ENCODE assay signal across 30 cellular contexts in the genomic region with DNA sequence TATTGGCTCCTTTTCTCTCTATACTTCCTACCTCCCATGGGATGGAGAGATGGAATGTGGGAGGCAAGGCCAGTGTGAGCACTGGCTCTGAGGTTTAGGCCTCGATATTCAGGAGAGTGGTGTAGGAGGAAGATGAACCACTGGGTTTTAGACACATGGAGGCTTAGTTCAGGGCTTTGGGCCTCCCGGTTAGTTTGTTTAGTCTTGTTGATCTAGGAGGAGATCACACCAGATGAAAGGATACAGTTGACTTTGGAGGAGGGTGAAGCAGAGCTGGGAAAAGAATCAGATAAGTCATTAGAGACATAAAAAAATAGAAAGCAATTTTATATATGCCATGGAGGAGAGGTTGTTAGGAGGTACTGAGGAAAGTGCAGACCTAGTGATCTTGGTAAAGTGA.
"Had no signal": no experiment of that assay in that cellular context is flagged by ENCODE, and none has a peak within 500 bp of the region (broad histone marks: within the 10 kb centered on the region; RNA-seq: fewer than 3 reads in every experiment).

No MANE protein-coding gene starts in this region.

- H3K27ac Mint-ChIP-seq: activated CD4-positive, alpha-beta memory T cell treated with anti-CD3 and anti-CD28 coated beads for 36 hours; activated CD4-positive, alpha-beta T cell treated with anti-CD3 and anti-CD28 coated beads, Interleukin-2, amount 10 ng/mL, durations not matched to agents 24 days and 14 days; activated T-helper 1 cell treated with anti-CD3 and anti-CD28 coated beads, Interleukin-12 subunit alpha, Interleukin-12 subunit beta, Interleukin-2, Interleukin-4 antibody, amounts not matched to agents 30 ng/mL and 10 ng/mL and 1 ng/mL, durations not matched to agents 14 hours and 24 hours and 36 hours; effector memory CD8-positive, alpha-beta T cell; mesothelial cell of epicardium; nephron progenitor cell; progenitor cell of endocrine pancreas; stimulated activated naive CD8-positive, alpha-beta T cell treated with anti-CD3 and anti-CD28 coated beads, Interleukin-15, amount 100 ng/mL, for 72 hours had no signal

- ATAC-seq: activated naive CD4-positive, alpha-beta T cell treated with anti-CD3 and anti-CD28 coated beads, Interleukin-2, amount 50 U/mL, for 72 hours; effector memory CD8-positive, alpha-beta T cell; gastroesophageal sphincter; stimulated activated effector memory CD8-positive, alpha-beta T cell treated with anti-CD3 and anti-CD28 coated beads, Interleukin-12 subunit alpha, Interleukin-12 subunit beta, amount 100 ng/mL, for 72 hours; stimulated activated naive CD8-positive, alpha-beta T cell treated with anti-CD3 and anti-CD28 coated beads, Interleukin-15, amount 100 ng/mL, for 72 hours; upper lobe of right lung had no signal

- H3K27ac ChIP-seq: ascending aorta, brain microvascular endothelial cell, gastroesophageal sphincter, hepatocyte, neutrophil, ovary, sigmoid colon, tibial artery, upper lobe of right lung had no signal

- H3K27me3 ChIP-seq: ascending aorta, brain microvascular endothelial cell, gastroesophageal sphincter, hepatocyte, neutrophil, ovary, sigmoid colon, tibial artery, upper lobe of right lung had no signal

- H3K4me1 Mint-ChIP-seq: mesothelial cell of epicardium had no signal

- H3K27me3 Mint-ChIP-seq: activated CD4-positive, alpha-beta memory T cell treated with anti-CD3 and anti-CD28 coated beads for 36 hours; activated CD4-positive, alpha-beta T cell treated with anti-CD3 and anti-CD28 coated beads, Interleukin-2, amount 10 ng/mL, durations not matched to agents 24 days and 14 days; effector memory CD8-positive, alpha-beta T cell; naive B cell; progenitor cell of endocrine pancreas; stimulated activated naive CD8-positive, alpha-beta T cell treated with anti-CD3 and anti-CD28 coated beads, Interleukin-15, amount 100 ng/mL, for 72 hours had no signal

- DNase-seq: activated CD4-positive, alpha-beta memory T cell treated with anti-CD3 and anti-CD28 coated beads for 36 hours; activated CD4-positive, CD25-positive, alpha-beta regulatory T cell treated with anti-CD3 and anti-CD28 coated beads, Interleukin-2, amount 50 U/mL, for 72 hours; activated CD8-positive, alpha-beta memory T cell treated with anti-CD3 and anti-CD28 coated beads, Interleukin-2, amount 50 U/mL, for 4 hours; activated effector memory CD4-positive, alpha-beta T cell treated with anti-CD3 and anti-CD28 coated beads, Interleukin-2, amount 50 U/mL, for 16 hours; activated T-cell treated with anti-CD3 and anti-CD28 coated beads, Interleukin-2, amount 50 U/mL, for 1 hour; brain microvascular endothelial cell; cortex of kidney; effector memory CD8-positive, alpha-beta T cell; erythroblast; islet precursor cell; naive B cell; nephron progenitor cell; ovary; sigmoid colon; small intestine; stimulated activated CD4-positive, alpha-beta T cell treated with anti-CD3 and anti-CD28 coated beads, Interleukin-4, amount 100 ng/mL, for 24 hours; stimulated activated naive CD8-positive, alpha-beta T cell treated with anti-CD3 and anti-CD28 coated beads, Interleukin-15, amount 100 ng/mL, for 72 hours; T-helper 2 cell; tibial artery; upper lobe of right lung had no signal

- H3K36me3 ChIP-seq: brain microvascular endothelial cell, ovary had no signal

- H3K4me3 Mint-ChIP-seq: activated CD4-positive, alpha-beta memory T cell treated with anti-CD3 and anti-CD28 coated beads for 36 hours; activated CD4-positive, alpha-beta T cell treated with anti-CD3 and anti-CD28 coated beads, Interleukin-2, amount 10 ng/mL, durations not matched to agents 24 days and 14 days; activated T-helper 1 cell treated with anti-CD3 and anti-CD28 coated beads, Interleukin-12 subunit alpha, Interleukin-12 subunit beta, Interleukin-2, Interleukin-4 antibody, amounts not matched to agents 30 ng/mL and 10 ng/mL and 1 ng/mL, durations not matched to agents 14 hours and 24 hours and 36 hours; effector memory CD8-positive, alpha-beta T cell; mesothelial cell of epicardium; naive B cell; nephron progenitor cell; stimulated activated effector memory CD8-positive, alpha-beta T cell treated with anti-CD3 and anti-CD28 coated beads, Interleukin-12 subunit alpha, Interleukin-12 subunit beta, amount 100 ng/mL, for 72 hours; stimulated activated naive CD8-positive, alpha-beta T cell treated with anti-CD3 and anti-CD28 coated beads, Interleukin-15, amount 100 ng/mL, for 72 hours had no signal

- H3K9me3 Mint-ChIP-seq: effector memory CD8-positive, alpha-beta T cell; stimulated activated effector memory CD8-positive, alpha-beta T cell treated with anti-CD3 and anti-CD28 coated beads, Interleukin-12 subunit alpha, Interleukin-12 subunit beta, amount 100 ng/mL, for 72 hours had no signal

- H3K9me3 ChIP-seq: ascending aorta, gastroesophageal sphincter, neutrophil, ovary, sigmoid colon, tibial artery, upper lobe of right lung had no signal

- H3K4me3 ChIP-seq: ascending aorta, gastroesophageal sphincter, hepatocyte, ovary, sigmoid colon, tibial artery, upper lobe of right lung had no signal

- H3K4me1 ChIP-seq: ascending aorta, gastroesophageal sphincter, sigmoid colon, tibial artery, upper lobe of right lung had no signal
